In genomic region chr9:130267930-130268329, GRCh38 we compare ENCODE assay signal across 19 cellular contexts. TPM values are rescaled to one million over a fixed set of nuclear protein-coding genes. Genes with fewer than 3 reads are reported as not detected.
DNase-seq lines count a peak whose midpoint lies in the region; ATAC-seq and TF ChIP-seq lines count a peak whose summit lies in the region.
"Had no signal": no experiment of that assay in that cellular context is flagged by ENCODE, and none has a peak within 500 bp of the region (broad histone marks: within the 10 kb centered on the region; RNA-seq: fewer than 3 reads in every experiment).

No MANE protein-coding gene starts in this region.

- TF ChIP-seq CTCF in CD14-positive monocyte (IDR thresholded peaks at IDR 0.05): no peak
- no peak for TF ChIP-seq CTCF in endothelial cell (IDR thresholded peaks at IDR 0.05; ENCODE audit: unreplicated experiment)

- H3K27ac Mint-ChIP-seq in CD14-positive monocyte (peak overlapping the region in 5 of 7 donors; percentile 25 to 86 (median 85)), endothelial cell (ENCODE audit: unreplicated experiment) (no peak overlapping the region)
- H3K27ac Mint-ChIP-seq: activated B cell treated with CpG ODN at 0.5 μM for 24 hours; activated CD4-positive, alpha-beta memory T cell treated with anti-CD3 and anti-CD28 coated beads, Interleukin-2, amount 10 ng/mL, durations not matched to agents 7 days and 5 days; mesothelial cell of epicardium; stimulated activated memory B cell treated with anti-CD40 and anti-IgM and Interleukin-4, amounts not matched to agents 10 μg/mL and 1 μg/mL and 100 μg/mL, for 72 hours had no signal

- no peak for DNase-seq in CD14-positive monocyte (ENCODE audit: low spot score)
- DNase-seq in LHCN-M2 (ENCODE audit: low read depth): peak; percentile 35
- no peak for DNase-seq in endothelial cell (ENCODE audit: low spot score)
- peak; percentile 88 for DNase-seq in posterior vena cava (ENCODE audit: low spot score)
- no peak for DNase-seq in COR-L47 (lab: John Stamatoyannopoulos, UW)
- DNase-seq in occipital lobe (lab: John Stamatoyannopoulos, UW): no peak
- no peak for DNase-seq in NCI-H526 (lab: John Stamatoyannopoulos, UW)
- DNase-seq: activated B cell treated with CpG ODN at 0.5 μM for 24 hours; activated CD4-positive, alpha-beta memory T cell treated with anti-CD3 and anti-CD28 coated beads, Interleukin-2, amount 10 ng/mL, durations not matched to agents 7 days and 5 days; CD8-positive, alpha-beta memory T cell; DND-41; foreskin melanocyte; PC-9 had no signal

- H3K4me3 Mint-ChIP-seq in CD14-positive monocyte: peak overlapping the region in 1 of 2 donors; percentile 88
- H3K4me3 Mint-ChIP-seq in endothelial cell (ENCODE audit: unreplicated experiment): peak overlapping the region; percentile 11
- H3K4me3 Mint-ChIP-seq: activated B cell treated with CpG ODN at 0.5 μM for 24 hours; activated CD4-positive, alpha-beta memory T cell treated with anti-CD3 and anti-CD28 coated beads, Interleukin-2, amount 10 ng/mL, durations not matched to agents 7 days and 5 days; mesothelial cell of epicardium; stimulated activated memory B cell treated with anti-CD40 and anti-IgM and Interleukin-4, amounts not matched to agents 10 μg/mL and 1 μg/mL and 100 μg/mL, for 72 hours had no signal

- H3K4me1 Mint-ChIP-seq in CD14-positive monocyte (peaks cover 26% of the 10 kb centered on the region), endothelial cell (ENCODE audit: unreplicated experiment) (peaks cover 64% of the 10 kb centered on the region)
- H3K4me1 Mint-ChIP-seq: neural crest cell had no signal

- H3K9me3 Mint-ChIP-seq in CD14-positive monocyte (peaks cover 0 to 13% (median 7%) of the 10 kb centered on the region in 7 donors), endothelial cell (ENCODE audit: unreplicated experiment) (no peaks in the 10 kb centered on the region)
- H3K9me3 Mint-ChIP-seq: activated B cell treated with CpG ODN at 0.5 μM for 24 hours; activated CD4-positive, alpha-beta memory T cell treated with anti-CD3 and anti-CD28 coated beads, Interleukin-2, amount 10 ng/mL, durations not matched to agents 7 days and 5 days; CD8-positive, alpha-beta memory T cell; mesothelial cell of epicardium; neural crest cell; stimulated activated memory B cell treated with anti-CD40 and anti-IgM and Interleukin-4, amounts not matched to agents 10 μg/mL and 1 μg/mL and 100 μg/mL, for 72 hours had no signal

- intact Hi-C loops in CD14-positive monocyte (cut with micrococcal nuclease) (no loop called here), posterior vena cava (cut with DNase I) (loop anchor here in 1 of 2 donors (5.0 kb wide), 1 partner anchor 34 kb away; no protein-coding TSS in a partner anchor)

- no peak for ATAC-seq in HG02885 (IDR thresholded peaks at IDR 0.05; ENCODE audit: poor library complexity, unreplicated experiment)
- ATAC-seq: stimulated activated memory B cell treated with anti-CD40 and anti-IgM and Interleukin-4, amounts not matched to agents 10 μg/mL and 1 μg/mL and 100 μg/mL, for 72 hours had no signal

- peaks cover 0 to 6% of the 10 kb centered on the region in 2 donors for H3K36me3 Mint-ChIP-seq in CD14-positive monocyte
- H3K36me3 Mint-ChIP-seq in endothelial cell (ENCODE audit: low read depth, unreplicated experiment): no peaks in the 10 kb centered on the region
- H3K36me3 Mint-ChIP-seq: brain; CD8-positive, alpha-beta memory T cell; mesothelial cell of epicardium; stimulated activated memory B cell treated with anti-CD40 and anti-IgM and Interleukin-4, amounts not matched to agents 10 μg/mL and 1 μg/mL and 100 μg/mL, for 72 hours had no signal

- H3K27me3 Mint-ChIP-seq in CD14-positive monocyte (ENCODE audit: low read depth in 3 of 3): peaks cover 46 to 70% (median 54%) of the 10 kb centered on the region in 3 donors
- peaks cover 18% of the 10 kb centered on the region for H3K27me3 Mint-ChIP-seq in endothelial cell (ENCODE audit: unreplicated experiment)

RNA-seq across cellular contexts. Expression of gene HMCN2, which starts 2.4 kb away (rescaled TPM):
- not detected for polyA plus RNA-seq in CD14-positive monocyte
- total RNA-seq in LHCN-M2 (2014; rRNA removed) (12.1 and 15.7 TPM in 2 replicates), endothelial cell (ENCODE audit: unreplicated experiment) (29.6 TPM), posterior vena cava (100 to 1,000 TPM in 1 of 2 donors, 10 to 100 TPM in 1; 98.8 to 224 TPM), occipital lobe (not detected)
- polyA plus RNA-seq in LHCN-M2 (2012): 0.30 TPM
- total RNA-seq: activated B cell treated with CpG ODN at 0.5 μM for 24 hours; activated CD4-positive, alpha-beta memory T cell treated with anti-CD3 and anti-CD28 coated beads, Interleukin-2, amount 10 ng/mL, durations not matched to agents 7 days and 5 days; CD8-positive, alpha-beta memory T cell; neural crest cell; T-helper 2 cell treated with Interferon-gamma antibody and Interleukin-4, amounts not matched to agents 100 ng/mL and 5 ng/mL, for 36 hours had no signal
- polyA plus RNA-seq: CD8-positive, alpha-beta memory T cell had no signal

Comparison
In these comparisons a context has a peak if more than half of its experiments do, and no peak if none do; other contexts are left out.
1. DNase-seq: peak in LHCN-M2 (single experiment) and posterior vena cava (single experiment); none in CD14-positive monocyte (single experiment), endothelial cell (single experiment), COR-L47 (single experiment), occipital lobe (single experiment) and NCI-H526 (0 of 2).
2. RNA of gene HMCN2, which starts 2.4 kb away (total RNA-seq): 98.8 to 224 TPM in posterior vena cava, 29.6 TPM in endothelial cell (single experiment) and 12.1 to 15.7 TPM in LHCN-M2; not detected in occipital lobe (single experiment); every median in the first group is over 10 times any median in the second.